ENCODE assay signal across 15 cellular contexts in the genomic region with DNA sequence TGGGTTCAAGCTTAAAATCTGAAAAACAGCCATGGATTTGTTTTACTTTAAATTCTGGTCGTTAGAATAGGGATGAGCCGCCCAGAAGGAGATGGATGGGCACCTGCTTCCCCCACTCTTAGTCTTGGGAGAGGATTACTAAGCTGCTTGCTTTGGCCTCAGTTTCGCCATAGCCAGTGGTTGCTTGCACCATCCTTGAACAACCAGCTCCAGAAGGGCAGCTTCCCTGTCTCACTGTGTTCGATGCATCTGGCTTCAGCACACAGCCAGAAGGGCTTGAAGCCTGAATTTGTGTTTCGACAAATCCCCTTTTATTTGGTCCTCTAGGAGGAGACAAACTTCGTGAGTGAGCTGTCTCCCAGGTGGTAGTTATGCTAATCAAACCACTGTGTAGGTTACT.
"Had no signal": no experiment of that assay in that cellular context is flagged by ENCODE, and none has a peak within 500 bp of the region (broad histone marks: within the 10 kb centered on the region; RNA-seq: fewer than 3 reads in every experiment).

No MANE protein-coding gene starts in this region.

- H3K4me3 ChIP-seq: cardiac muscle cell, coronary artery, esophagus muscularis mucosa, psoas muscle, spleen, suprapubic skin had no signal

- H3K27me3 ChIP-seq: cardiac muscle cell, esophagus muscularis mucosa, spleen, suprapubic skin had no signal

- H3K4me1 ChIP-seq: psoas muscle had no signal

- DNase-seq: activated CD4-positive, alpha-beta memory T cell treated with anti-CD3 and anti-CD28 coated beads for 36 hours; activated CD8-positive, alpha-beta memory T cell treated with anti-CD3 and anti-CD28 coated beads, Interleukin-2, amount 10 ng/mL, durations not matched to agents 7 days and 5 days; activated naive CD4-positive, alpha-beta T cell treated with anti-CD3 and anti-CD28 coated beads, Interleukin-2, amount 10 ng/mL, durations not matched to agents 7 days and 5 days; activated T-cell treated with anti-CD3 and anti-CD28 coated beads, Interleukin-2, amount 50 U/mL, for 1 hour; hypothalamus; psoas muscle; spleen; T-helper 1 cell; T1000 had no signal

- ATAC-seq: activated CD8-positive, alpha-beta memory T cell treated with anti-CD3 and anti-CD28 coated beads, Interleukin-2, amount 10 ng/mL, durations not matched to agents 7 days and 5 days; psoas muscle; sciatic nerve had no signal

- H3K27ac ChIP-seq: cardiac muscle cell, coronary artery, esophagus muscularis mucosa, psoas muscle, spleen, suprapubic skin, VCaP had no signal

- H3K9me3 ChIP-seq: esophagus muscularis mucosa, psoas muscle, spleen, suprapubic skin had no signal
